10 cellular contexts compared by ENCODE assay signal in the genomic region with DNA sequence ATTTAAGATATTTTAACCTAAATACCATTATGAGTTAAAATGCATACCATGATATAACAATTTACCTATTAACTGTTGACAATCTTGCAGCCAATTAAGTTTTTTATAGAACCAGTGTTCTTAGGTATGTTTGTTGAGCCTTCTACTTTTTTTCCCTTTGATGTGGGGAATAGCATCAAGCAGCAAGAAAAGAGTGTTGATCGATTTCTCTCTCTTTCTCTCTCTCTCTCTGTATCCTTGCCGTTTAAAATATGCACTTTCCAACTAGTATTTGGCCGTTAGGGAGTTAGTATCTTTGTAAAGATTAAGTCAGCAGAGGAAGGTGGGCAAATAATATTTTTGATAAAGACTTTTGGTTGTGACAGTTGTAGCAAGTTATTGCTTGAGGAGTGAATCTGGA. TPM values are rescaled to one million over a fixed set of nuclear protein-coding genes. Genes with fewer than 3 reads are reported as not detected.
DNase-seq lines count a peak whose midpoint lies in the region; ATAC-seq and TF ChIP-seq lines count a peak whose summit lies in the region.
"Had no signal": no experiment of that assay in that cellular context is flagged by ENCODE, and none has a peak within 500 bp of the region (broad histone marks: within the 10 kb centered on the region; RNA-seq: fewer than 3 reads in every experiment).

No MANE protein-coding gene starts in this region.

- no peaks in the 10 kb centered on the region for H3K27me3 ChIP-seq in OCI-LY1 (ENCODE audit: insufficient read depth, low read length)

- H3K4me2 ChIP-seq in OCI-LY1 (ENCODE audit: low read length): peak overlapping the region; percentile 89

- DNase-seq in CD14-positive monocyte (ENCODE audit: low spot score) (no peak), coronary artery (ENCODE audit: low spot score) (no peak), neural crest cell (ENCODE audit: low read depth, low spot score) (no peak), NCI-H69 (lab: John Stamatoyannopoulos, UW) (no peak), occipital lobe (lab: John Stamatoyannopoulos, UW) (no peak)
- DNase-seq: activated gamma-delta T cell, NCI-H345 had no signal

- H3K4me3 ChIP-seq in OCI-LY1 (ENCODE audit: low read depth, low read length, poor library complexity, severe bottlenecking) (peak overlapping the region; percentile 74), coronary artery (peak overlapping the region; percentile 70)

- peaks cover 65% of the 10 kb centered on the region for H3K4me1 Mint-ChIP-seq in CD14-positive monocyte
- peaks cover 77% of the 10 kb centered on the region for H3K4me1 Mint-ChIP-seq in neural crest cell

- peaks cover 76% of the 10 kb centered on the region for H3K4me1 ChIP-seq in OCI-LY1 (ENCODE audit: insufficient read depth, low read length, severe bottlenecking)

- H3K36me3 Mint-ChIP-seq in CD14-positive monocyte (peaks cover 42 to 48% of the 10 kb centered on the region in 2 donors), neural crest cell (ENCODE audit: low read depth) (peaks cover 13% of the 10 kb centered on the region)

- H3K4me3 Mint-ChIP-seq in CD14-positive monocyte (peak overlapping the region in 1 of 2 donors; percentile 41), neural crest cell (peak overlapping the region; percentile 95)

- H3K27ac ChIP-seq in OCI-LY1 (ENCODE audit: low read depth, low read length, poor library complexity, severe bottlenecking): peak overlapping the region; percentile 84
- peak overlapping the region; percentile 95 to 98 for H3K27ac ChIP-seq in coronary artery

- intact Hi-C loops in CD14-positive monocyte (cut with micrococcal nuclease): loop anchor here in 1 of 2 donors (10.0 kb wide), 1 partner anchor 1269 kb away; no protein-coding TSS in a partner anchor

- ATAC-seq in GM19467 (IDR thresholded peaks at IDR 0.05; ENCODE audit: unreplicated experiment): no peak
- ATAC-seq in GM19324 (IDR thresholded peaks at IDR 0.05; ENCODE audit: low FRiP score, unreplicated experiment): no peak

- no peaks in the 10 kb centered on the region for H4K20me1 ChIP-seq in OCI-LY1 (ENCODE audit: insufficient read depth, low read length)

- no peaks in the 10 kb centered on the region for H3K9me2 ChIP-seq in OCI-LY1 (ENCODE audit: low read depth, low read length)

- no peaks in the 10 kb centered on the region for H3F3A ChIP-seq in OCI-LY1 (ENCODE audit: insufficient read depth, low read length)

- no peak for TF ChIP-seq CTCF in CD14-positive monocyte (IDR thresholded peaks at IDR 0.05)
- no peak for TF ChIP-seq CTCF in OCI-LY1 (IDR thresholded peaks at IDR 0.05; ENCODE audit: low read length)
- no peak for TF ChIP-seq CTCF in coronary artery (IDR thresholded peaks at IDR 0.05)
- no peak for TF ChIP-seq CTCF in neural crest cell (conservative IDR thresholded peaks at IDR 0.05)

- H3K27me3 Mint-ChIP-seq in CD14-positive monocyte (ENCODE audit: low read depth in 3 of 3) (no peaks in the 10 kb centered on the region), neural crest cell (ENCODE audit: low read depth) (peaks cover 13% of the 10 kb centered on the region)

- H3K9me3 Mint-ChIP-seq in CD14-positive monocyte (no peaks in the 10 kb centered on the region), neural crest cell (no peaks in the 10 kb centered on the region)

- peaks cover 97% of the 10 kb centered on the region for H3K79me2 ChIP-seq in OCI-LY1 (ENCODE audit: insufficient read depth, low read length)

- no peak overlapping the region for H2AFZ ChIP-seq in OCI-LY1 (ENCODE audit: low read length)

- H3K36me3 ChIP-seq in OCI-LY1 (ENCODE audit: insufficient read depth, low read length): peaks cover 60% of the 10 kb centered on the region

- H3K9me3 ChIP-seq in OCI-LY1 (ENCODE audit: low read length): no peaks in the 10 kb centered on the region

- H3K9ac ChIP-seq in OCI-LY1 (ENCODE audit: low read length): peak overlapping the region; percentile 75

- peak overlapping the region; percentile 50 to 100 (median 99) for H3K27ac Mint-ChIP-seq in CD14-positive monocyte
- peak overlapping the region; percentile 9 for H3K27ac Mint-ChIP-seq in neural crest cell (ENCODE audit: unreplicated experiment)

RNA-seq across cellular contexts. Expression of a gene that starts 5.9 kb away (rescaled TPM):
- polyA plus RNA-seq in CD14-positive monocyte: 10 to 100 TPM in 1 of 2 donors, 1 to 10 TPM in 1; 9.6 to 11.4 TPM
- 93.4 and 103 TPM in 2 replicates for total RNA-seq in neural crest cell
- 165 TPM for total RNA-seq in occipital lobe
